9 cellular contexts compared by ENCODE assay signal in the genomic region with DNA sequence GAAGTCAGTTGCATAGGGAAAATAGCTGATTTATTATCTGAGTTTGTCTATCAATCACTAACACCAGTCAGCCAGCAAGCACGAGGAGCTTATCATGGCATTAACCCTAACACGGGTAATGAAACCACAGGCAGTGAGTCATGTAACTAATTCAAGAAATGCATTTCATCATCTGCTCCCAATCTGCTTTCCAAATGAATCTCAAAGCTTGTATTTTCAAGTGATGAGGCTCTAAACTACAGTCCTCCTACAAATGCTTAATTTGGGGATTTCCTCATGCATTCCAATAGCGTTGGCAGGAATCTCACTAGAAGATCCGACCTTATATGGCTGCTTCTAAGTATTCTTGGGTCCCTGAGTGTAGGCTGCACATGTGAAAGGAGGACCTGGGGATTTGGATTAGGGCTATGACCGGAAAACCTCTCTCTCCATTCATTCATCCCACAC.
A peak's percentile ranks its signal among the peaks of the same experiment; 100 is the strongest.
DNase-seq lines count a peak whose midpoint lies in the region; TF ChIP-seq lines count a peak whose summit lies in the region.
"Had no signal": no experiment of that assay in that cellular context is flagged by ENCODE, and none has a peak within 500 bp of the region (broad histone marks: within the 10 kb centered on the region; RNA-seq: fewer than 3 reads in every experiment).

No MANE protein-coding gene starts in this region.

- no peaks in the 10 kb centered on the region for H3K79me2 ChIP-seq in MM.1S (ENCODE audit: low read length)

- H3K9me2 ChIP-seq in MM.1S (replicated peaks; ENCODE audit: insufficient read depth, low read length) = no peaks in the 10 kb centered on the region

- H3K9me3 ChIP-seq in MM.1S (replicated peaks; ENCODE audit: insufficient read depth, low read length) = no peaks in the 10 kb centered on the region

- H3K4me3 ChIP-seq in fibroblast of villous mesenchyme (ENCODE audit: low read depth, low read length) (no peak overlapping the region), MM.1S (ENCODE audit: low read length) (no peak overlapping the region)

- H3K36me3 ChIP-seq in MM.1S (replicated peaks; ENCODE audit: insufficient read depth, low read length) = no peaks in the 10 kb centered on the region

- no peak overlapping the region for H3K4me2 ChIP-seq in MM.1S (ENCODE audit: low read depth, low read length)

- H3K27me3 ChIP-seq in MM.1S (replicated peaks; ENCODE audit: insufficient read depth, low read length) = no peaks in the 10 kb centered on the region

- DNase-seq in stimulated activated CD4-positive, alpha-beta T cell treated with anti-CD3 and anti-CD28 coated beads, Interleukin-15, amount 100 ng/mL, for 24 hours = peak; percentile 20
- no peak for DNase-seq in stimulated activated CD4-positive, alpha-beta T cell treated with anti-CD3 and anti-CD28 coated beads, Interleukin-4, amount 100 ng/mL, for 4 hours
- DNase-seq in NOMO-1 treated with dmso at 0.1 percent for 144 hours (lab: John Stamatoyannopoulos, UW; ENCODE audit: unreplicated experiment) = peak; percentile 43
- peak; percentile 94 for DNase-seq in fibroblast of villous mesenchyme (ENCODE audit: low read depth)
- no peak for DNase-seq in MM.1S
- DNase-seq in NCI-H69 (lab: John Stamatoyannopoulos, UW) = no peak
- DNase-seq in NCI-H748 treated with DMSO at 0.1 percent for 48 hours (lab: John Stamatoyannopoulos, UW) = no peak
- no peak for DNase-seq in NAMALWA (ENCODE audit: low spot score)
- DNase-seq: DND-41 had no signal

- no peak overlapping the region for H3K27ac ChIP-seq in MM.1S (ENCODE audit: low read length)

- H3F3A ChIP-seq in MM.1S (ENCODE audit: insufficient read depth, low read length) = no peaks in the 10 kb centered on the region

- no peak overlapping the region for H2AFZ ChIP-seq in MM.1S (ENCODE audit: low read length)

- H3K9ac ChIP-seq in MM.1S (ENCODE audit: low read length) = no peak overlapping the region

- TF ChIP-seq CTCF in fibroblast of villous mesenchyme (IDR thresholded peaks at IDR 0.05; ENCODE audit: insufficient read depth, low read depth, low read length) (no peak), MM.1S (IDR thresholded peaks at IDR 0.05; ENCODE audit: low read length) (no peak)

- no peaks in the 10 kb centered on the region for H3K4me1 ChIP-seq in MM.1S (ENCODE audit: low read length)

- no peaks in the 10 kb centered on the region for H4K20me1 ChIP-seq in MM.1S (ENCODE audit: insufficient read depth, low read length)

Comparison
In these comparisons a context has a peak if more than half of its experiments do, and no peak if none do; other contexts are left out.
1. DNase-seq: peak in stimulated activated CD4-positive, alpha-beta T cell treated with anti-CD3 and anti-CD28 coated beads, Interleukin-15, amount 100 ng/mL, for 24 hours (single experiment), NOMO-1 treated with dmso at 0.1 percent for 144 hours (single experiment) and fibroblast of villous mesenchyme (single experiment); none in stimulated activated CD4-positive, alpha-beta T cell treated with anti-CD3 and anti-CD28 coated beads, Interleukin-4, amount 100 ng/mL, for 4 hours (0 of 2), MM.1S (single experiment), NCI-H69 (single experiment), NCI-H748 treated with DMSO at 0.1 percent for 48 hours (single experiment) and NAMALWA (single experiment).